Comparison of ENCODE assay signal across 17 cellular contexts in genomic region chr10:76080991-76081390, GRCh38.
DNase-seq lines count a peak whose midpoint lies in the region; ATAC-seq and TF ChIP-seq lines count a peak whose summit lies in the region.
"Had no signal": no experiment of that assay in that cellular context is flagged by ENCODE, and none has a peak within 500 bp of the region (broad histone marks: within the 10 kb centered on the region; RNA-seq: fewer than 3 reads in every experiment).

No MANE protein-coding gene starts in this region.

- no peaks in the 10 kb centered on the region for H3K79me1 ChIP-seq in IMR-90 (ENCODE audit: low read depth in 1 of 2, low read length in 2 of 2)
- no peaks in the 10 kb centered on the region for H3K79me1 ChIP-seq in mesenchymal stem cell (replicated peaks; ENCODE audit: low read length, poor library complexity, severe bottlenecking)

- CTCF ChIA-PET in IMR-90 (lab: Yijun Ruan, JAX) (no interaction called here), mammary epithelial cell (lab: Charles Lee; ENCODE audit: low non-redundant PET) (no interaction called here)

- no peak for TF ChIP-seq POLR2A in IMR-90 (IDR thresholded peaks at IDR 0.05; ENCODE audit: low read depth, low read length)

- H3K27me3 ChIP-seq in IMR-90 (ENCODE audit: control insufficient read depth, insufficient read depth, low read length) (peaks cover 2% of the 10 kb centered on the region; the same call in 1 of the 2 replicates), mammary epithelial cell (ENCODE audit: insufficient read depth, low read length) (no peaks in the 10 kb centered on the region), mesenchymal stem cell (ENCODE audit: control insufficient read depth in 1 of 2, insufficient read depth in 1 of 2, low read length in 2 of 2) (peaks cover 0 to 5% of the 10 kb centered on the region in 2 experiments), aorta (ENCODE audit: control insufficient read depth in 1 of 2, insufficient read depth in 2 of 2, low read length in 1 of 2) (no peaks in the 10 kb centered on the region)
- H3K27me3 ChIP-seq: ascending aorta had no signal

- ATAC-seq in IMR-90 (ENCODE audit: low read depth) (no peak; the same call in 1 of the 2 replicates), GM21529 (IDR thresholded peaks at IDR 0.05; ENCODE audit: unreplicated experiment) (no peak), aorta (ENCODE audit: low FRiP score) (no peak)
- ATAC-seq: left lobe of liver had no signal

- no peak overlapping the region for H3K27ac ChIP-seq in IMR-90 (ENCODE audit: insufficient read depth, low read length)
- H3K27ac ChIP-seq in mammary epithelial cell (ENCODE audit: insufficient read depth, low read depth, low read length) = no peak overlapping the region
- no peak overlapping the region for H3K27ac ChIP-seq in mesenchymal stem cell (ENCODE audit: low read length, poor library complexity, severe bottlenecking)
- no peak overlapping the region for H3K27ac ChIP-seq in aorta (ENCODE audit: low read depth in 1 of 2, low read length in 2 of 2)
- H3K27ac ChIP-seq: ascending aorta, coronary artery had no signal

- peaks cover 2% of the 10 kb centered on the region for H3K4me1 ChIP-seq in IMR-90 (ENCODE audit: control insufficient read depth, insufficient read depth, low read length)
- peaks cover 22% of the 10 kb centered on the region for H3K4me1 ChIP-seq in mammary epithelial cell (ENCODE audit: insufficient read depth, low read length)
- H3K4me1 ChIP-seq in mesenchymal stem cell (ENCODE audit: control insufficient read depth, insufficient read depth, low read depth, low read length) = peaks cover 7% of the 10 kb centered on the region
- H3K4me1 ChIP-seq in aorta (ENCODE audit: control insufficient read depth in 1 of 2, insufficient read depth in 2 of 2, low read length in 2 of 2) = no peaks in the 10 kb centered on the region

- H4K8ac ChIP-seq in IMR-90 (ENCODE audit: low read depth in 2 of 2, low read length in 2 of 2) (no peak overlapping the region), mesenchymal stem cell (ENCODE audit: low read length) (no peak overlapping the region)

- no peak overlapping the region for H2BK120ac ChIP-seq in IMR-90 (ENCODE audit: low read depth, low read length)
- H2BK120ac ChIP-seq in mesenchymal stem cell (ENCODE audit: low read depth, low read length) = peak overlapping the region; percentile 64

- no peak for TF ChIP-seq RAD21 in IMR-90 (IDR thresholded peaks at IDR 0.05; ENCODE audit: low read length)

- H4K91ac ChIP-seq in IMR-90 (ENCODE audit: insufficient read depth, low read depth, low read length) (no peak overlapping the region), mesenchymal stem cell (ENCODE audit: low read length) (no peak overlapping the region)

- H2BK15ac ChIP-seq in IMR-90 (ENCODE audit: low read depth, low read length) = no peak overlapping the region
- no peak overlapping the region for H2BK15ac ChIP-seq in mesenchymal stem cell (ENCODE audit: low read depth, poor library complexity, severe bottlenecking)

- no peaks in the 10 kb centered on the region for H3K79me2 ChIP-seq in mammary epithelial cell (ENCODE audit: insufficient read depth, low read length)

- H3K9ac ChIP-seq in IMR-90 (ENCODE audit: low read depth, low read length) = no peak overlapping the region
- no peak overlapping the region for H3K9ac ChIP-seq in mammary epithelial cell (ENCODE audit: insufficient read depth, low read length)
- no peak overlapping the region for H3K9ac ChIP-seq in mesenchymal stem cell (ENCODE audit: low read length)

- H3K14ac ChIP-seq in IMR-90 (replicated peaks; ENCODE audit: low read depth, low read length) = no peak overlapping the region
- no peak overlapping the region for H3K14ac ChIP-seq in mesenchymal stem cell (ENCODE audit: low read length in 2 of 2)

- dilution Hi-C loops in IMR-90 (cut with HindIII; ENCODE audit: low sequenced_read_pairs, unreplicated experiment) (no loop called here), mammary epithelial cell (cut with HindIII; ENCODE audit: low sequenced_read_pairs) (no loop called here)

- H3K9me3 ChIP-seq in IMR-90 (ENCODE audit: control insufficient read depth, insufficient read depth, low read length) = no peaks in the 10 kb centered on the region; the same call in 1 of the 2 replicates
- no peaks in the 10 kb centered on the region for H3K9me3 ChIP-seq in mammary epithelial cell (replicated peaks; ENCODE audit: insufficient read depth, low read length)
- no peaks in the 10 kb centered on the region for H3K9me3 ChIP-seq in mesenchymal stem cell (ENCODE audit: control insufficient read depth, low read length)
- H3K9me3 ChIP-seq in aorta (ENCODE audit: control insufficient read depth, low read length) = no peaks in the 10 kb centered on the region
- H3K9me3 ChIP-seq: ascending aorta had no signal

- H2BK5ac ChIP-seq in IMR-90 (ENCODE audit: low read depth, low read length, poor library complexity, severe bottlenecking) (no peak overlapping the region), mesenchymal stem cell (ENCODE audit: low read depth, low read length, poor library complexity, severe bottlenecking) (no peak overlapping the region)

- no peak overlapping the region for H2BK20ac ChIP-seq in IMR-90 (ENCODE audit: low read depth, low read length)

- H2BK12ac ChIP-seq in mesenchymal stem cell (ENCODE audit: low read length in 2 of 2) = peak overlapping the region in 1 of 2 experiments; percentile 83

- H3K36me3 ChIP-seq in IMR-90 (ENCODE audit: control insufficient read depth, insufficient read depth, low read length) = no peaks in the 10 kb centered on the region
- H3K36me3 ChIP-seq in mammary epithelial cell (ENCODE audit: insufficient read depth, low read length) = no peaks in the 10 kb centered on the region
- no peaks in the 10 kb centered on the region for H3K36me3 ChIP-seq in mesenchymal stem cell (ENCODE audit: control insufficient read depth in 1 of 2, insufficient read depth in 2 of 2, low read depth in 1 of 2, low read length in 2 of 2)
- H3K36me3 ChIP-seq in aorta (ENCODE audit: control insufficient read depth in 1 of 2, insufficient read depth in 2 of 2, low read length in 1 of 2) = no peaks in the 10 kb centered on the region
- H3K36me3 ChIP-seq: ascending aorta had no signal

- BruUV-seq in IMR-90 (replicated peaks; lab: Mats Ljungman, UMichigan) (no TSS peak), mammary epithelial cell (replicated peaks; lab: Mats Ljungman, UMichigan) (no TSS peak)

- no peak for TF ChIP-seq CTCF in IMR-90 (conservative IDR thresholded peaks at IDR 0.05; ENCODE audit: low read depth, low read length)
- no peak for TF ChIP-seq CTCF in mammary epithelial cell (conservative IDR thresholded peaks at IDR 0.05 in 1 of 2, IDR thresholded peaks at IDR 0.05 in 1 of 2; ENCODE audit: extremely low read depth in 1 of 2, insufficient read depth in 1 of 2, low read depth in 1 of 2, low read length in 2 of 2)

- H3K4me2 ChIP-seq in IMR-90 (ENCODE audit: low read depth, low read length) (no peak overlapping the region), mammary epithelial cell (ENCODE audit: insufficient read depth, low read depth, low read length) (no peak overlapping the region), mesenchymal stem cell (ENCODE audit: low read length, poor library complexity, severe bottlenecking) (no peak overlapping the region)

- POLR2A ChIA-PET in IMR-90 (lab: Charles Lee; ENCODE audit: unreplicated experiment) = no interaction called here

- WGBS in IMR-90 (ENCODE audit: extremely low coverage in 2 of 2, insufficient read length in 1 of 2), 2 experiments = no CpG with 5 or more reads among the region's 3 CpGs
- WGBS in mammary epithelial cell (ENCODE audit: low coverage, missing lambda C conversion rate) = 68% methylated on average over 3 of the region's 3 CpGs
- 82% methylated on average over 2 of the region's 3 CpGs for WGBS in mesenchymal stem cell
- 96 to 97% methylated on average over 3 of the region's 3 CpGs for WGBS in aorta, 2 donors

- H3K56ac ChIP-seq in IMR-90 (ENCODE audit: extremely low read depth, insufficient read depth, low read length) = no peak overlapping the region

- H2AK5ac ChIP-seq in IMR-90 (ENCODE audit: low read depth, low read length) (no peak overlapping the region; the same call in 1 of the 2 replicates), mesenchymal stem cell (ENCODE audit: low read length, severe bottlenecking) (peak overlapping the region; percentile 73)

- no peaks in the 10 kb centered on the region for H3K9me1 ChIP-seq in IMR-90 (ENCODE audit: insufficient read depth, low read length)

- intact Hi-C loops in IMR-90 (cut with micrococcal nuclease) = no loop called here
- intact Hi-C loops in mammary epithelial cell (cut with micrococcal nuclease) = loop anchor here (10.0 kb wide), 1 partner anchor 426 kb away; no protein-coding TSS in a partner anchor
- intact Hi-C loops in aorta (cut with DNase I) = no loop called here

- H3K23ac ChIP-seq in IMR-90 (ENCODE audit: low read depth, low read length) (no peak overlapping the region), mesenchymal stem cell (ENCODE audit: low read length in 2 of 2) (no peak overlapping the region)

- H3K18ac ChIP-seq in IMR-90 (ENCODE audit: low read depth, low read length) (no peak overlapping the region), mesenchymal stem cell (ENCODE audit: low read depth in 1 of 2, low read length in 2 of 2) (peak overlapping the region; percentile 45 to 75)

- DNase-seq in Caki2 (ENCODE audit: low read depth) = peak; percentile 44
- DNase-seq in IMR-90 = peak; percentile 15
- peak; percentile 29 for DNase-seq in mammary epithelial cell
- DNase-seq in mesenchymal stem cell = peak; percentile 71
- no peak for DNase-seq in 8988T
- no peak for DNase-seq in aorta
- no peak for DNase-seq in NCI-H510A (lab: John Stamatoyannopoulos, UW)
- DNase-seq: activated CD4-positive, alpha-beta T cell treated with anti-CD3 and anti-CD28 coated beads, Interleukin-2, amount 50 U/mL, for 4 hours; CD4-positive, CD25-positive, alpha-beta regulatory T cell; NCI-H1417 treated with DMSO at 0.1 percent for 48 hours; NCI-H2171; NCI-H748 treated with DMSO at 0.1 percent for 48 hours; SIG-M5 had no signal

- H4K20me1 ChIP-seq in IMR-90 (ENCODE audit: insufficient read depth, low read length) (no peaks in the 10 kb centered on the region), mammary epithelial cell (ENCODE audit: insufficient read depth, low read length) (no peaks in the 10 kb centered on the region)

- H3K4ac ChIP-seq in IMR-90 (ENCODE audit: low read depth, low read length) (no peak overlapping the region; the same call in 1 of the 2 replicates), mesenchymal stem cell (ENCODE audit: low read depth in 1 of 2, low read length in 2 of 2) (no peak overlapping the region)

- H2AFZ ChIP-seq in IMR-90 (replicated peaks; ENCODE audit: low read length, poor library complexity) = no peak overlapping the region
- no peak overlapping the region for H2AFZ ChIP-seq in mammary epithelial cell (ENCODE audit: low read depth, low read length)
- no peak overlapping the region for H2AFZ ChIP-seq in mesenchymal stem cell (ENCODE audit: low read depth, low read length)

- H4K5ac ChIP-seq in IMR-90 (ENCODE audit: low read depth, low read length) = no peak overlapping the region

- H3K4me3 ChIP-seq in IMR-90 (ENCODE audit: insufficient read depth, low read depth, low read length) (no peak overlapping the region), mammary epithelial cell (replicated peaks in 1 of 3; ENCODE audit: insufficient read depth in 1 of 3, low read depth in 2 of 3, low read length in 3 of 3) (no peak overlapping the region), mesenchymal stem cell (ENCODE audit: insufficient read depth in 1 of 2, low read depth in 1 of 2, low read length in 2 of 2) (no peak overlapping the region), aorta (ENCODE audit: low read length in 2 of 2) (no peak overlapping the region)
- H3K4me3 ChIP-seq: ascending aorta, coronary artery had no signal

- in situ Hi-C loops in Caki2 (cut with HindIII; ENCODE audit: low pct_unique_long_range_greater_than_20kb, low sequenced_read_pairs) (no loop called here), IMR-90 (cut with MboI; ENCODE audit: low sequenced_read_pairs) (no loop called here), mammary epithelial cell (cut with MboI; ENCODE audit: low sequenced_read_pairs in 2 of 2) (loop anchor here in 1 of 2 donors (10.0 kb wide), 1 partner anchor 224 kb away; no protein-coding TSS in a partner anchor)

- H2AK9ac ChIP-seq in IMR-90 (replicated peaks; ENCODE audit: low read depth, low read length, poor library complexity) = no peak overlapping the region

Comparison
In these comparisons a context has a peak if more than half of its experiments do, and no peak if none do; other contexts are left out.
1. DNase-seq: peak in Caki2 (single experiment), IMR-90 (single experiment), mammary epithelial cell (single experiment) and mesenchymal stem cell (single experiment); none in 8988T (single experiment), aorta (0 of 2) and NCI-H510A (single experiment).